ENCODE assay signal across 22 cellular contexts in the genomic region with DNA sequence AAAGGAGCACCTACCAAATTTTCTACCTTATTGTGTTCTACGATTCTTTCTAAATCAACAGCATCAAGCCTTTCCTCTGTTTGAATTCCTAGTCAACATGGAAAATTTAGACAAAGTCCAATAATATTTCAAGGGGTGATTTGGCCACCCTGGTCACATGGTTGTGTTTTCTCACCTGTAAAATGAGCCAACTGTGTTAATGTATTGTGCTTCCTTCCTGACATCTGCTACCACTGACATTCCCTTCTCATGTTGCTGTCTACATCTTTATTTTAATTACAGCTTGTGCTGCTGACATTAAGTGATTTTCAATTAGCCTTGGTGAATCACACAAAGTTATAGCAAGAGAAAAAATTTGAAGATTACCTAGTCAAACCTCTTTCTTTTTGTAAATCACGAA.
"Had no signal": no experiment of that assay in that cellular context is flagged by ENCODE, and none has a peak within 500 bp of the region (broad histone marks: within the 10 kb centered on the region; RNA-seq: fewer than 3 reads in every experiment).

No MANE protein-coding gene starts in this region.

- H3K4me1 ChIP-seq: esophagus muscularis mucosa, gastrocnemius medialis, neural progenitor cell, pancreas, suprapubic skin, tibial artery, upper lobe of left lung, vagina had no signal

- DNase-seq: effector memory CD8-positive, alpha-beta T cell; gastrocnemius medialis; immature natural killer cell; left cardiac atrium; left ventricle myocardium superior; mesenchymal stem cell; midbrain; pancreas; right cardiac atrium; small intestine; stimulated activated CD4-positive, alpha-beta T cell treated with anti-CD3 and anti-CD28 coated beads, Interleukin-12 subunit alpha, Interleukin-12 subunit beta, amount 100 ng/mL, for 4 hours; stimulated activated CD4-positive, alpha-beta T cell treated with anti-CD3 and anti-CD28 coated beads, Interleukin-2, amount 100 ng/mL, for 48 hours; stimulated activated CD8-positive, alpha-beta memory T cell treated with anti-CD3 and anti-CD28 coated beads, Interleukin-4, amount 100 ng/mL, for 48 hours; stimulated activated naive CD8-positive, alpha-beta T cell treated with anti-CD3 and anti-CD28 coated beads, Interleukin-15, Interleukin-2, amounts not matched to agents 100 U/mL and 50 U/mL, for 24 hours; tibial artery; upper lobe of left lung had no signal

- H3K27me3 ChIP-seq: esophagus muscularis mucosa, gastrocnemius medialis, neural progenitor cell, pancreas, suprapubic skin, tibial artery, upper lobe of left lung, vagina had no signal

- H3K4me3 ChIP-seq: esophagus muscularis mucosa, gastrocnemius medialis, lung, neural progenitor cell, pancreas, suprapubic skin, tibial artery, upper lobe of left lung, vagina had no signal

- H3K27ac ChIP-seq: epithelial cell of prostate, esophagus muscularis mucosa, gastrocnemius medialis, neural progenitor cell, pancreas, suprapubic skin, tibial artery, upper lobe of left lung, vagina had no signal

- H3K9me3 ChIP-seq: esophagus muscularis mucosa, gastrocnemius medialis, pancreas, suprapubic skin, tibial artery, upper lobe of left lung, vagina had no signal

- H2AFZ ChIP-seq: neural progenitor cell had no signal

- H3K36me3 ChIP-seq: esophagus muscularis mucosa, gastrocnemius medialis, neural progenitor cell, pancreas, suprapubic skin, tibial artery, upper lobe of left lung, vagina had no signal

- H3K4me2 ChIP-seq: neural progenitor cell had no signal
